Comparison of ENCODE assay signal across 10 cellular contexts in genomic region chr6:99333068-99333467, GRCh38. TPM values are rescaled to one million over a fixed set of nuclear protein-coding genes. Genes with fewer than 3 reads are reported as not detected.
DNase-seq lines count a peak whose midpoint lies in the region; ATAC-seq, FAIRE-seq and TF ChIP-seq lines count a peak whose summit lies in the region.
"Had no signal": no experiment of that assay in that cellular context is flagged by ENCODE, and none has a peak within 500 bp of the region (broad histone marks: within the 10 kb centered on the region; RNA-seq: fewer than 3 reads in every experiment).

No MANE protein-coding gene starts in this region.

- no peaks in the 10 kb centered on the region for H3K9me3 Mint-ChIP-seq in neural progenitor cell

- H3K27me3 ChIP-seq in neural progenitor cell: no peaks in the 10 kb centered on the region
- H3K27me3 ChIP-seq in HAP-1 (ENCODE audit: low read depth): no peaks in the 10 kb centered on the region

- H3K36me3 ChIP-seq in neural progenitor cell (no peaks in the 10 kb centered on the region), HAP-1 (replicated peaks) (peaks cover 11% of the 10 kb centered on the region)

- H3K4me2 ChIP-seq in neural progenitor cell: no peak overlapping the region

- H3K9me3 ChIP-seq in neural progenitor cell (ENCODE audit: low read depth) (no peaks in the 10 kb centered on the region), HAP-1 (no peaks in the 10 kb centered on the region)

- peaks cover 9% of the 10 kb centered on the region for H3K4me1 ChIP-seq in neural progenitor cell
- peaks cover 21% of the 10 kb centered on the region for H3K4me1 ChIP-seq in HAP-1

- H3K27ac ChIP-seq in neural progenitor cell: no peak overlapping the region

- no peak overlapping the region for H3K27ac Mint-ChIP-seq in neural progenitor cell

- in situ Hi-C loops in HAP-1 (cut with MboI; ENCODE audit: low sequenced_read_pairs): no loop called here

- H2AFZ ChIP-seq in neural progenitor cell (replicated peaks): no peak overlapping the region

- H3F3A ChIP-seq in neural progenitor cell (ENCODE audit: low read depth): no peaks in the 10 kb centered on the region

- peaks cover 20% of the 10 kb centered on the region for H3K4me1 Mint-ChIP-seq in neural progenitor cell

- no peak overlapping the region for H3K9ac ChIP-seq in neural progenitor cell

- H3K27me3 Mint-ChIP-seq in neural progenitor cell (ENCODE audit: insufficient read depth, low read depth): no peaks in the 10 kb centered on the region

- FAIRE-seq in GM18507 (lab: Jason Lieb, UNC): peak; percentile 99

- DNase-seq in GM18507 (ENCODE audit: extremely low spot score, insufficient read length, low read depth): peak; percentile 39
- no peak for DNase-seq in neural progenitor cell (ENCODE audit: low spot score)
- DNase-seq in head of caudate nucleus: no peak
- no peak for DNase-seq in HAP-1 (ENCODE audit: low spot score in 2 of 2)
- DNase-seq in MV-4-11 (lab: John Stamatoyannopoulos, UW): no peak
- DNase-seq: NCI-H1105 treated with DMSO at 0.1 percent for 48 hours, T-helper 1 cell had no signal

- H3K4me3 ChIP-seq in neural progenitor cell (no peak overlapping the region), HAP-1 (no peak overlapping the region)

- no peak for TF ChIP-seq CTCF in neural progenitor cell (IDR thresholded peaks at IDR 0.05)

- intact Hi-C loops in head of caudate nucleus (cut with DNase I): loop anchor here (10.0 kb wide), 1 partner anchor 92 kb away; the partner anchor contains the start of gene PNISR

- H3K4me3 Mint-ChIP-seq in neural progenitor cell: no peak overlapping the region

- ATAC-seq in GM19468 (IDR thresholded peaks at IDR 0.05; ENCODE audit: extremely low read depth, unreplicated experiment) (peak; percentile 94), HG02938 (IDR thresholded peaks at IDR 0.05; ENCODE audit: unreplicated experiment) (peak; percentile 92), HG03565 (IDR thresholded peaks at IDR 0.05; ENCODE audit: unreplicated experiment) (peak; percentile 86)

- no peaks in the 10 kb centered on the region for H4K20me1 ChIP-seq in neural progenitor cell (ENCODE audit: low read depth)

- peaks cover 3% of the 10 kb centered on the region for H3K36me3 Mint-ChIP-seq in neural progenitor cell

- H3K79me2 ChIP-seq in neural progenitor cell (ENCODE audit: low read depth): no peaks in the 10 kb centered on the region

RNA-seq across cellular contexts. Expression of gene FAXC, which starts 16.4 kb away (rescaled TPM):
- 13.5 and 23.0 TPM in 2 replicates for total RNA-seq in neural progenitor cell (ENCODE audit: low replicate concordance)
